ENCODE assay signal across 15 cellular contexts in genomic region chr14:55843718-55844403, GRCh38.
DNase-seq lines count a peak whose midpoint lies in the region; ATAC-seq, FAIRE-seq and TF ChIP-seq lines count a peak whose summit lies in the region.
"Had no signal": no experiment of that assay in that cellular context is flagged by ENCODE, and none has a peak within 500 bp of the region (broad histone marks: within the 10 kb centered on the region; RNA-seq: fewer than 3 reads in every experiment).

No MANE protein-coding gene starts in this region.

- no peak overlapping the region for H3K4me3 ChIP-seq in AG10803 (ENCODE audit: low read length)
- no peak overlapping the region for H3K4me3 ChIP-seq in IMR-90 (ENCODE audit: insufficient read depth, low read depth, low read length)
- no peak overlapping the region for H3K4me3 ChIP-seq in bronchial epithelial cell (ENCODE audit: low read depth, low read length)

- peak overlapping the region; percentile 16; the same call in 1 of the 2 replicates for H3K23ac ChIP-seq in IMR-90 (ENCODE audit: low read depth, low read length)

- FAIRE-seq in bronchial epithelial cell (lab: Jason Lieb, UNC) (no peak), GM12891 (lab: Jason Lieb, UNC) (no peak)
- FAIRE-seq: TTC549 had no signal

- POLR2A ChIA-PET in IMR-90 (lab: Charles Lee; ENCODE audit: unreplicated experiment): no interaction called here

- DNase-seq in AG10803 (ENCODE audit: low read depth) (peak; percentile 6), IMR-90 (peak; percentile 14), bronchial epithelial cell (ENCODE audit: low read depth) (peak; percentile 13), lung microvascular endothelial cell (ENCODE audit: low read depth in 2 of 2) (peak; percentile 10 to 44), NCI-H1048 (lab: John Stamatoyannopoulos, UW) (no peak), GM12891 (ENCODE audit: insufficient read length, low spot score) (no peak), NCI-H2171 treated with DMSO at 0.1 percent for 48 hours (lab: John Stamatoyannopoulos, UW) (no peak)
- DNase-seq: amygdala; left cardiac atrium; NCI-H2029; RPMI8226; stimulated activated CD4-positive, alpha-beta T cell treated with anti-CD3 and anti-CD28 coated beads, Interleukin-2, amount 100 ng/mL, for 24 hours; stimulated activated naive CD4-positive, alpha-beta T cell treated with Interleukin-2 at 50 U/mL for 16 hours had no signal

- peaks cover 12% of the 10 kb centered on the region for H3K4me1 ChIP-seq in IMR-90 (ENCODE audit: control insufficient read depth, insufficient read depth, low read length)

- TF ChIP-seq POLR2A in IMR-90 (IDR thresholded peaks at IDR 0.05; ENCODE audit: low read depth, low read length) (no peak), GM12891 (IDR thresholded peaks at IDR 0.05; ENCODE audit: low read depth, low read length) (no peak)

- no peaks in the 10 kb centered on the region; the same call in 1 of the 2 replicates for H3K9me3 ChIP-seq in IMR-90 (ENCODE audit: control insufficient read depth, insufficient read depth, low read length)

- TF ChIP-seq RAD21 in IMR-90 (IDR thresholded peaks at IDR 0.05; ENCODE audit: low read length): no peak

- no peak overlapping the region for H3K14ac ChIP-seq in IMR-90 (replicated peaks; ENCODE audit: low read depth, low read length)

- no TSS peak for BruUV-seq in IMR-90 (replicated peaks; lab: Mats Ljungman, UMichigan)

- no peak overlapping the region for H2BK5ac ChIP-seq in IMR-90 (ENCODE audit: low read depth, low read length, poor library complexity, severe bottlenecking)

- peak overlapping the region in 1 of 2 experiments; percentile 52; a peak in 1 of 4 replicates for H4K8ac ChIP-seq in IMR-90 (ENCODE audit: low read depth in 2 of 2, low read length in 2 of 2)

- no peak overlapping the region for H2AFZ ChIP-seq in IMR-90 (replicated peaks; ENCODE audit: low read length, poor library complexity)

- no peak overlapping the region for H3K27ac ChIP-seq in IMR-90 (ENCODE audit: insufficient read depth, low read length)

- no peaks in the 10 kb centered on the region for H3K79me1 ChIP-seq in IMR-90 (ENCODE audit: low read depth in 1 of 2, low read length in 2 of 2)

- H3K36me3 ChIP-seq in IMR-90 (ENCODE audit: control insufficient read depth, insufficient read depth, low read length): no peaks in the 10 kb centered on the region
- no peaks in the 10 kb centered on the region for H3K36me3 ChIP-seq in bronchial epithelial cell (ENCODE audit: control insufficient read depth, insufficient read depth, low read length)

- TF ChIP-seq CTCF in AG10803 (conservative IDR thresholded peaks at IDR 0.05; ENCODE audit: low read length) (peak; percentile 34), IMR-90 (conservative IDR thresholded peaks at IDR 0.05; ENCODE audit: low read depth, low read length) (peak; percentile 39), bronchial epithelial cell (IDR thresholded peaks at IDR 0.05; ENCODE audit: insufficient read depth, low read length, severe bottlenecking) (no peak)

- intact Hi-C loops in IMR-90 (cut with micrococcal nuclease): loop anchor here (5.0 to 10.0 kb wide), 2 partner anchors 498 to 631 kb away; no protein-coding TSS in a partner anchor

- H3K56ac ChIP-seq in IMR-90 (ENCODE audit: extremely low read depth, insufficient read depth, low read length): no peak overlapping the region

- no peak overlapping the region for H2AK5ac ChIP-seq in IMR-90 (ENCODE audit: low read depth, low read length)

- no peaks in the 10 kb centered on the region for H4K20me1 ChIP-seq in IMR-90 (ENCODE audit: insufficient read depth, low read length)

- WGBS in IMR-90 (ENCODE audit: extremely low coverage in 2 of 2, insufficient read length in 1 of 2), 2 experiments: 100% methylated on average over 1 of the region's 8 CpGs; no CpG with 5 or more reads in 1 of the 2 experiments

- H3K27me3 ChIP-seq in IMR-90 (ENCODE audit: control insufficient read depth, insufficient read depth, low read length): no peaks in the 10 kb centered on the region
- H3K27me3 ChIP-seq in bronchial epithelial cell (ENCODE audit: control insufficient read depth, insufficient read depth, low read length): no peaks in the 10 kb centered on the region

- H3K9me1 ChIP-seq in IMR-90 (ENCODE audit: insufficient read depth, low read length): 0 out of 2 replicates have a peak, but pooled peaks cover 9% of the 10 kb centered on the region

- H4K91ac ChIP-seq in IMR-90 (ENCODE audit: insufficient read depth, low read depth, low read length): 0 out of 2 replicates have a peak overlapping the region, but pooled peaks have one; percentile 28

- H3K9ac ChIP-seq in IMR-90 (ENCODE audit: low read depth, low read length): no peak overlapping the region

- no peak overlapping the region; the same call in 1 of the 2 replicates for H4K5ac ChIP-seq in IMR-90 (ENCODE audit: low read depth, low read length)

- CTCF ChIA-PET in IMR-90 (lab: Yijun Ruan, JAX): interaction anchor here (0.6 to 1.1 kb wide), 5 partner anchors 13 to 631 kb away, joined by 3 to 5 read pairs (median 4); no protein-coding TSS in a partner anchor

- H2BK120ac ChIP-seq in IMR-90 (ENCODE audit: low read depth, low read length): peak overlapping the region; percentile 44

- no peak overlapping the region for H3K18ac ChIP-seq in IMR-90 (ENCODE audit: low read depth, low read length)

- no peak overlapping the region for H3K4me2 ChIP-seq in IMR-90 (ENCODE audit: low read depth, low read length)

- in situ Hi-C loops in IMR-90 (cut with MboI; ENCODE audit: low sequenced_read_pairs): loop anchor here (10.0 kb wide), 1 partner anchor 501 kb away; no protein-coding TSS in a partner anchor

- dilution Hi-C loops in IMR-90 (cut with HindIII; ENCODE audit: low sequenced_read_pairs, unreplicated experiment): no loop called here

- no peak overlapping the region for H2AK9ac ChIP-seq in IMR-90 (replicated peaks; ENCODE audit: low read depth, low read length, poor library complexity)

- no peak overlapping the region for H3K4ac ChIP-seq in IMR-90 (ENCODE audit: low read depth, low read length)

- no peak for ATAC-seq in IMR-90 (ENCODE audit: low read depth)
- ATAC-seq in GM21515 (IDR thresholded peaks at IDR 0.05; ENCODE audit: unreplicated experiment): no peak
- ATAC-seq: left cardiac atrium had no signal

- H2BK15ac ChIP-seq in IMR-90 (ENCODE audit: low read depth, low read length): peak overlapping the region; percentile 54

- peak overlapping the region; percentile 51; the same call in 1 of the 2 replicates for H2BK20ac ChIP-seq in IMR-90 (ENCODE audit: low read depth, low read length)

TF ChIP-seq in IMR-90, 13 proteins besides CTCF, POLR2A, EP300 and RAD21:
- peak; percentile 40; the same call in 1 of the 2 replicates for TF ChIP-seq SMC3 (IDR thresholded peaks at IDR 0.05; ENCODE audit: low read depth, low read length)
- TF ChIP-seq RCOR1 (IDR thresholded peaks at IDR 0.05; ENCODE audit: insufficient replicate concordance, low read length): no peak

TF ChIP-seq in GM12891, 5 proteins besides CTCF, POLR2A, EP300 and RAD21:
- TF ChIP-seq POLR2AphosphoS5 (IDR thresholded peaks at IDR 0.05; ENCODE audit: low read depth, low read length) (no peak), PAX5 (IDR thresholded peaks at IDR 0.05; ENCODE audit: insufficient read depth, low read length, severe bottlenecking) (no peak)
TF ChIP-seq in GM12891: peak in this region for 0.

Comparison
In these comparisons a context has a peak if more than half of its experiments do, and no peak if none do; other contexts are left out.
1. DNase-seq: peak in AG10803 (single experiment), IMR-90 (single experiment), bronchial epithelial cell (single experiment) and lung microvascular endothelial cell (2 of 2); none in NCI-H1048 (single experiment), GM12891 (single experiment) and NCI-H2171 treated with DMSO at 0.1 percent for 48 hours (single experiment).